Comparison of ENCODE assay signal across 12 cellular contexts in the genomic region with DNA sequence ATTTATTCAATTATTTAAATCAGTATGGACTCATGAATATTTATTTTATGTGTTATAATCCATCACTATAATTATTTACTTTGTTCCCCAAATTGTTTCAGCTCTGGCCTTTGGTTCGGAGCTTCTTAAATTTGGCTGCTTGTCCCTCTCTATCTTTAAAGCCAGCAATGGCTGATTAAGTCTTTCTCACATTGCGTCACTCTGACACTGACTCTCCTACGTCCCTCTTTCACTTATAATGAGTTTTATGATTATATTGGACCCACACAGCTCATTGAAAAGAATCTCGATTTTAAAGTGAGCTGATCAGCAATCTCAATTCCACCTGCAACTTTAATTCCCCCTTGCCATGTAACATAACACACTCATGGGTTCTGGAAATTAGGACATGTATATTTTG.
DNase-seq lines count a peak whose midpoint lies in the region; ATAC-seq and TF ChIP-seq lines count a peak whose summit lies in the region.
"Had no signal": no experiment of that assay in that cellular context is flagged by ENCODE, and none has a peak within 500 bp of the region (broad histone marks: within the 10 kb centered on the region; RNA-seq: fewer than 3 reads in every experiment).

No MANE protein-coding gene starts in this region.

- ATAC-seq in DND-41 (ENCODE audit: insufficient read depth, low read depth) (no peak), gastrocnemius medialis (no peak)
- ATAC-seq: A549, HepG2 had no signal

- H3K27me3 ChIP-seq in DND-41 (ENCODE audit: insufficient read depth, low read length, poor library complexity) (no peaks in the 10 kb centered on the region), spleen (replicated peaks in 1 of 7) (no peaks in the 10 kb centered on the region), gastrocnemius medialis (no peaks in the 10 kb centered on the region)
- H3K27me3 ChIP-seq in CD8-positive, alpha-beta memory T cell (ENCODE audit: insufficient read depth, low read length, poor library complexity, severe bottlenecking) = no peaks in the 10 kb centered on the region
- H3K27me3 ChIP-seq: BE2C had no signal

- H4K20me1 ChIP-seq in DND-41 (ENCODE audit: insufficient read depth, low read length) = no peaks in the 10 kb centered on the region

- H3K27me3 Mint-ChIP-seq in CD8-positive, alpha-beta memory T cell = no peaks in the 10 kb centered on the region

- H3K4me1 Mint-ChIP-seq in CD8-positive, alpha-beta memory T cell = peaks cover 3 to 8% (median 6%) of the 10 kb centered on the region in 3 donors

- CTCF ChIA-PET in CD8-positive, alpha-beta memory T cell (lab: Charles Lee) = no interaction called here

- intact Hi-C loops in spleen (cut with DNase I; ENCODE audit: low total_unique reads) (no loop called here), head of caudate nucleus (cut with DNase I) (no loop called here), gastrocnemius medialis (cut with DNase I; ENCODE audit: low total_unique reads) (no loop called here)

- H3K79me2 ChIP-seq in DND-41 (ENCODE audit: insufficient read depth, low read length) = no peaks in the 10 kb centered on the region

- no peak overlapping the region for H3K4me3 Mint-ChIP-seq in CD8-positive, alpha-beta memory T cell

- H3K9me3 Mint-ChIP-seq in CD8-positive, alpha-beta memory T cell = peaks cover 1 to 4% (median 3%) of the 10 kb centered on the region in 5 donors

- WGBS in spleen, 5 donors = 82 to 91% (median 90%) methylated on average over 4 of the region's 4 CpGs

- H3K9me3 ChIP-seq in DND-41 (ENCODE audit: insufficient read depth, low read length, severe bottlenecking) (no peaks in the 10 kb centered on the region), KOPT-K1 (ENCODE audit: insufficient read depth, low read length, poor library complexity, severe bottlenecking) (peaks cover 5% of the 10 kb centered on the region), spleen (peaks cover 0 to 8% (median 2%) of the 10 kb centered on the region in 8 donors), gastrocnemius medialis (no peaks in the 10 kb centered on the region)
- H3K9me3 ChIP-seq in CD8-positive, alpha-beta memory T cell (ENCODE audit: low read length) = no peaks in the 10 kb centered on the region
- H3K9me3 ChIP-seq: A549, BE2C, HAP-1 had no signal

- peak overlapping the region; percentile 59 for H3K27ac ChIP-seq in DND-41 (ENCODE audit: low read length)
- peak overlapping the region; percentile 24 for H3K27ac ChIP-seq in KOPT-K1 (ENCODE audit: low read depth, low read length, poor library complexity, severe bottlenecking)
- H3K27ac ChIP-seq in spleen = peak overlapping the region in 6 of 8 donors; percentile 9 to 64 (median 38)
- H3K27ac ChIP-seq in CD8-positive, alpha-beta memory T cell (ENCODE audit: low read depth, low read length) = no peak overlapping the region
- no peak overlapping the region for H3K27ac ChIP-seq in gastrocnemius medialis
- H3K27ac ChIP-seq: A549 had no signal

- DNase-seq in DND-41 (no peak), NB4 (ENCODE audit: low read depth) (peak; percentile 46), spleen (no peak), head of caudate nucleus (no peak), gastrocnemius medialis (no peak)
- DNase-seq in CD8-positive, alpha-beta memory T cell = no peak
- DNase-seq: BE2C, DMS53 had no signal

- H3K4me3 ChIP-seq in DND-41 (ENCODE audit: low read depth in 1 of 2, low read length in 2 of 2) = no peak overlapping the region
- H3K4me3 ChIP-seq in NB4 (ENCODE audit: low read depth, low read length) = no peak overlapping the region
- no peak overlapping the region for H3K4me3 ChIP-seq in spleen
- H3K4me3 ChIP-seq in CD8-positive, alpha-beta memory T cell (ENCODE audit: low read length) = no peak overlapping the region
- H3K4me3 ChIP-seq in gastrocnemius medialis = no peak overlapping the region
- H3K4me3 ChIP-seq: A549, HAP-1 had no signal

- H3K4me1 ChIP-seq in DND-41 (ENCODE audit: insufficient read depth, low read length) (peaks cover 59% of the 10 kb centered on the region), spleen (peaks cover 0 to 29% (median 1%) of the 10 kb centered on the region in 6 donors), gastrocnemius medialis (no peaks in the 10 kb centered on the region)
- H3K4me1 ChIP-seq in CD8-positive, alpha-beta memory T cell (ENCODE audit: insufficient read depth, low read length) = peaks cover 7% of the 10 kb centered on the region
- H3K4me1 ChIP-seq: A549, BE2C, HAP-1 had no signal

- peaks cover 0 to 4% (median 1%) of the 10 kb centered on the region in 3 donors for H3K36me3 Mint-ChIP-seq in CD8-positive, alpha-beta memory T cell

- no peaks in the 10 kb centered on the region for H3K36me3 ChIP-seq in DND-41 (ENCODE audit: insufficient read depth, low read length)
- no peaks in the 10 kb centered on the region for H3K36me3 ChIP-seq in KOPT-K1 (ENCODE audit: insufficient read depth, low read length)
- H3K36me3 ChIP-seq in spleen = no peaks in the 10 kb centered on the region
- no peaks in the 10 kb centered on the region for H3K36me3 ChIP-seq in CD8-positive, alpha-beta memory T cell (ENCODE audit: insufficient read depth, low read length)
- no peaks in the 10 kb centered on the region for H3K36me3 ChIP-seq in gastrocnemius medialis
- H3K36me3 ChIP-seq: BE2C, HAP-1 had no signal

- no peak overlapping the region for H3K9ac ChIP-seq in DND-41 (ENCODE audit: low read depth, low read length)

- no peak overlapping the region for H3K4me2 ChIP-seq in DND-41 (ENCODE audit: insufficient read depth, low read length)
- H3K4me2 ChIP-seq: A549 had no signal

- POLR2A ChIA-PET in CD8-positive, alpha-beta memory T cell (lab: Charles Lee) = no interaction called here

- H2AFZ ChIP-seq in DND-41 (ENCODE audit: low read depth, low read length) = no peak overlapping the region

- TF ChIP-seq CTCF in DND-41 (IDR thresholded peaks at IDR 0.05; ENCODE audit: borderline replicate concordance, extremely low read depth, low read length, poor library complexity, severe bottlenecking) (no peak), NB4 (IDR thresholded peaks at IDR 0.05; ENCODE audit: low read depth, low read length) (no peak), spleen (IDR thresholded peaks at IDR 0.05 in 8 of 11, conservative IDR thresholded peaks at IDR 0.05 in 3 of 11) (no peak), gastrocnemius medialis (IDR thresholded peaks at IDR 0.05 in 4 of 5, conservative IDR thresholded peaks at IDR 0.05 in 1 of 5) (no peak)

- H3K27ac Mint-ChIP-seq in CD8-positive, alpha-beta memory T cell = no peak overlapping the region

- in situ Hi-C loops in gastrocnemius medialis (cut with MboI; ENCODE audit: low sequenced_read_pairs in 4 of 4) = no loop called here

- no peak for TF ChIP-seq POLR2A in NB4 (IDR thresholded peaks at IDR 0.05; ENCODE audit: extremely low read depth, insufficient read length)
- TF ChIP-seq POLR2A in spleen (IDR thresholded peaks at IDR 0.05) = no peak
- no peak for TF ChIP-seq POLR2A in gastrocnemius medialis (IDR thresholded peaks at IDR 0.05)

Comparison
In these comparisons a context has a peak if more than half of its experiments do, and no peak if none do; other contexts are left out.
1. H3K27ac ChIP-seq: peak in DND-41 (single experiment), KOPT-K1 (single experiment) and spleen (6 of 8); none in CD8-positive, alpha-beta memory T cell (single experiment) and gastrocnemius medialis (0 of 4).